In genomic region chr2:240449764-240450531, GRCh38 we compare ENCODE assay signal across 10 cellular contexts. TPM values are rescaled to one million over a fixed set of nuclear protein-coding genes. Genes with fewer than 3 reads are reported as not detected.
A peak's percentile ranks its signal among the peaks of the same experiment; 100 is the strongest.
DNase-seq lines count a peak whose midpoint lies in the region; ATAC-seq and TF ChIP-seq lines count a peak whose summit lies in the region.
"Had no signal": no experiment of that assay in that cellular context is flagged by ENCODE, and none has a peak within 500 bp of the region (broad histone marks: within the 10 kb centered on the region; RNA-seq: fewer than 3 reads in every experiment).

No MANE protein-coding gene starts in this region.

- H3K9me3 ChIP-seq in neuronal stem cell (replicated peaks in 1 of 2; ENCODE audit: control insufficient read depth in 2 of 2, insufficient read depth in 1 of 2, low read depth in 1 of 2, low read length in 2 of 2) (no peaks in the 10 kb centered on the region), SK-N-SH (no peaks in the 10 kb centered on the region)

- H3K9ac ChIP-seq in neuronal stem cell (ENCODE audit: low read depth, low read length, poor library complexity), result no peak overlapping the region
- no peak overlapping the region for H3K9ac ChIP-seq in SK-N-SH

- H3K27ac ChIP-seq in GM23338 (ENCODE audit: low read depth), result no peak overlapping the region
- no peak overlapping the region for H3K27ac ChIP-seq in neuronal stem cell (replicated peaks; ENCODE audit: low read length)
- H3K27ac ChIP-seq in SK-N-SH (ENCODE audit: low read depth in 2 of 2, low read length in 1 of 2), result no peak overlapping the region

- H3K14ac ChIP-seq in neuronal stem cell (ENCODE audit: low read length), result peak overlapping the region; percentile 23

- DNase-seq in GM23338 (ENCODE audit: low spot score) (no peak), NCI-H2107 (lab: John Stamatoyannopoulos, UW) (peak; percentile 38), dermis blood vessel endothelial cell (peak; percentile 40), neuronal stem cell (ENCODE audit: low spot score) (no peak), NCI-H2081 (lab: John Stamatoyannopoulos, UW) (no peak), SK-N-SH (no peak), kidney glomerular epithelial cell (lab: John Stamatoyannopoulos, UW) (no peak)
- DNase-seq: NCI-H446 treated with DMSO at 0.1 percent for 48 hours; stimulated activated CD4-positive, alpha-beta T cell treated with anti-CD3 and anti-CD28 coated beads, Interleukin-2, amount 100 ng/mL, for 24 hours; T-helper 1 cell had no signal

- no peak overlapping the region for H2BK12ac ChIP-seq in neuronal stem cell (ENCODE audit: low read length)

- H3K36me3 Mint-ChIP-seq in GM23338 (ENCODE audit: low read depth), result no peaks in the 10 kb centered on the region

- no peaks in the 10 kb centered on the region for H3K9me3 Mint-ChIP-seq in GM23338

- no peak overlapping the region for H3K27ac Mint-ChIP-seq in GM23338

- no CpG with 5 or more reads among the region's 22 CpGs for WGBS in neuronal stem cell (ENCODE audit: extremely low coverage in 2 of 2, insufficient read length in 2 of 2, insufficient replicate concordance in 1 of 2), 2 donors
- 86% methylated on average over 16 of the region's 22 CpGs for WGBS in SK-N-SH (ENCODE audit: low lambda C conversion rate)

- peaks cover 10% of the 10 kb centered on the region for H3K4me1 ChIP-seq in GM23338 (ENCODE audit: insufficient read depth)
- peaks cover 32 to 33% of the 10 kb centered on the region in 2 donors for H3K4me1 ChIP-seq in neuronal stem cell (ENCODE audit: control insufficient read depth in 2 of 2, insufficient read depth in 1 of 2, low read depth in 1 of 2, low read length in 2 of 2)
- peaks cover 6 to 24% of the 10 kb centered on the region in 2 experiments; a peak in 2 of 4 replicates for H3K4me1 ChIP-seq in SK-N-SH (ENCODE audit: control insufficient read depth in 1 of 2, insufficient read depth in 2 of 2, low read depth in 1 of 2, low read length in 1 of 2)

- TF ChIP-seq CTCF in GM23338 (conservative IDR thresholded peaks at IDR 0.05; ENCODE audit: low read depth in 2 of 2), result no peak
- no peak for TF ChIP-seq CTCF in SK-N-SH (IDR thresholded peaks at IDR 0.05)

- peak overlapping the region; percentile 27 for H3K23ac ChIP-seq in neuronal stem cell (ENCODE audit: low read depth, low read length, poor library complexity)

- no peaks in the 10 kb centered on the region for H3K9me2 ChIP-seq in GM23338 (ENCODE audit: insufficient read depth)
- no peaks in the 10 kb centered on the region for H3K9me2 ChIP-seq in SK-N-SH

- H4K20me1 ChIP-seq in GM23338 (replicated peaks; ENCODE audit: insufficient read depth), result peaks cover 20% of the 10 kb centered on the region
- peaks cover 75% of the 10 kb centered on the region for H4K20me1 ChIP-seq in SK-N-SH (ENCODE audit: insufficient read depth)

- H3F3A ChIP-seq in GM23338 (replicated peaks; ENCODE audit: low read depth), result no peaks in the 10 kb centered on the region
- no peaks in the 10 kb centered on the region for H3F3A ChIP-seq in SK-N-SH (replicated peaks; ENCODE audit: insufficient read depth)

- H4K91ac ChIP-seq in neuronal stem cell (ENCODE audit: low read depth, low read length, poor library complexity), result no peak overlapping the region

- no peak overlapping the region for H3K4me3 Mint-ChIP-seq in GM23338

- no peak overlapping the region for H4K8ac ChIP-seq in neuronal stem cell (ENCODE audit: low read depth, low read length)

- peak; percentile 20 for ATAC-seq in GM23338

- peaks cover 16% of the 10 kb centered on the region for H3K27me3 ChIP-seq in GM23338 (ENCODE audit: insufficient read depth)
- H3K27me3 ChIP-seq in neuronal stem cell (ENCODE audit: control insufficient read depth in 3 of 3, insufficient read depth in 3 of 3, low read depth in 1 of 3, low read length in 3 of 3), result peaks cover 0 to 13% (median 0%) of the 10 kb centered on the region in 3 experiments
- H3K27me3 ChIP-seq in SK-N-SH (ENCODE audit: insufficient read depth), result no peaks in the 10 kb centered on the region

- no peaks in the 10 kb centered on the region for H3K36me3 ChIP-seq in GM23338 (ENCODE audit: insufficient read depth)
- H3K36me3 ChIP-seq in neuronal stem cell (replicated peaks in 1 of 2; ENCODE audit: control insufficient read depth in 2 of 2, insufficient read depth in 2 of 2, low read length in 2 of 2), result peaks cover 8 to 16% of the 10 kb centered on the region in 2 donors
- no peaks in the 10 kb centered on the region for H3K36me3 ChIP-seq in SK-N-SH (replicated peaks in 1 of 2; ENCODE audit: control insufficient read depth in 1 of 2, insufficient read depth in 2 of 2, low read length in 1 of 2)

- peak overlapping the region; percentile 63 for H2AK5ac ChIP-seq in neuronal stem cell (ENCODE audit: low read depth, low read length)

- H3K4me3 ChIP-seq in GM23338, result no peak overlapping the region
- H3K4me3 ChIP-seq in neuronal stem cell (ENCODE audit: low read length in 2 of 2), result no peak overlapping the region
- H3K4me3 ChIP-seq in SK-N-SH (ENCODE audit: low read depth in 2 of 2, low read length in 1 of 2), result no peak overlapping the region

- peak overlapping the region; percentile 65 for H3K18ac ChIP-seq in neuronal stem cell (ENCODE audit: low read length)

- H2BK15ac ChIP-seq in neuronal stem cell (ENCODE audit: low read length), result no peak overlapping the region

- peaks cover 20% of the 10 kb centered on the region for H3K27me3 Mint-ChIP-seq in GM23338 (ENCODE audit: insufficient read depth, low read depth, poor library complexity)

- H2BK120ac ChIP-seq in neuronal stem cell (ENCODE audit: low read depth, low read length), result no peak overlapping the region

- no peak overlapping the region for H2AFZ ChIP-seq in GM23338
- H2AFZ ChIP-seq in neuronal stem cell (ENCODE audit: low read length), result no peak overlapping the region
- H2AFZ ChIP-seq in SK-N-SH (ENCODE audit: low read depth), result no peak overlapping the region

- H3K4me2 ChIP-seq in GM23338 (no peak overlapping the region), neuronal stem cell (ENCODE audit: insufficient read depth, low read length, poor library complexity, severe bottlenecking) (no peak overlapping the region), SK-N-SH (no peak overlapping the region)

- peaks cover 25% of the 10 kb centered on the region for H3K4me1 Mint-ChIP-seq in GM23338

- TF ChIP-seq EP300 in SK-N-SH (IDR thresholded peaks at IDR 0.05; ENCODE audit: borderline replicate concordance in 1 of 2, low read depth in 1 of 2, low read length in 1 of 2), result no peak

- H3K4ac ChIP-seq in neuronal stem cell (ENCODE audit: low read length), result no peak overlapping the region

- peaks cover 43% of the 10 kb centered on the region for H3K79me1 ChIP-seq in neuronal stem cell (ENCODE audit: low read depth, low read length)

- H2BK5ac ChIP-seq in neuronal stem cell (ENCODE audit: low read length), result no peak overlapping the region

- no peaks in the 10 kb centered on the region for H3K79me2 ChIP-seq in GM23338 (replicated peaks; ENCODE audit: insufficient read depth)
- peaks cover 16% of the 10 kb centered on the region; the same call in 1 of the 2 replicates for H3K79me2 ChIP-seq in SK-N-SH (ENCODE audit: insufficient read depth)

- CTCF ChIA-PET in SK-N-SH (lab: Yijun Ruan, JAX), result interaction anchor here (1.0 to 1.9 kb wide), 4 partner anchors 11 to 300 kb away, joined by 3 to 12 read pairs (median 4); no protein-coding TSS in a partner anchor

- POLR2A ChIA-PET in SK-N-SH (lab: Yijun Ruan, JAX), result interaction anchor here (0.6 to 1.1 kb wide), 2 partner anchors 13 to 32 kb away, joined by 3 read pairs; no protein-coding TSS in a partner anchor

- TF ChIP-seq RAD21 in SK-N-SH (IDR thresholded peaks at IDR 0.05; ENCODE audit: low read length), result no peak

TF ChIP-seq in GM23338, 12 proteins besides CTCF, POLR2A, EP300 and RAD21 (continues in another document):
- TF ChIP-seq ETS1 (IDR thresholded peaks at IDR 0.05) (no peak), ZNF331 (CRISPR knock-in tag; IDR thresholded peaks at IDR 0.05; ENCODE audit: low read depth) (no peak), EZH2 (IDR thresholded peaks at IDR 0.05; ENCODE audit: low read depth, unreplicated experiment) (no peak), NANOG (IDR thresholded peaks at IDR 0.05; ENCODE audit: borderline replicate concordance) (no peak), CREB1 (CRISPR knock-in tag; IDR thresholded peaks at IDR 0.05; ENCODE audit: low read depth) (no peak)

TF ChIP-seq in SK-N-SH, 30 proteins besides CTCF, POLR2A, EP300 and RAD21:
- no peak for TF ChIP-seq FOSL2 (IDR thresholded peaks at IDR 0.05; ENCODE audit: borderline replicate concordance, low read depth)
- TF ChIP-seq EZH2phosphoT487 (IDR thresholded peaks at IDR 0.05; ENCODE audit: borderline replicate concordance, low read depth), result no peak
- no peak for TF ChIP-seq SIN3A (IDR thresholded peaks at IDR 0.05; ENCODE audit: borderline replicate concordance, low read depth, low read length)
- TF ChIP-seq MEF2A (IDR thresholded peaks at IDR 0.05; ENCODE audit: borderline replicate concordance, low read depth), result no peak

RNA-seq across cellular contexts. Expression of gene GPC1, which starts 14.5 kb away (rescaled TPM):
- 46.2 and 56.9 TPM in 2 replicates for total RNA-seq in GM23338 (2014; rRNA removed; shearing (Covaris generic))
- 9.0 and 10.8 TPM in 2 replicates for polyA plus RNA-seq in GM23338 (2016; fragmentation: Nextera tagmentation; extraction: Ambion mirVana)
- total RNA-seq in dermis blood vessel endothelial cell, result 8.3 and 11.3 TPM in 2 replicates
- polyA plus RNA-seq in neuronal stem cell (2013, experiment 1 of 2), result 78.0 TPM
- polyA plus RNA-seq in neuronal stem cell (2013, experiment 2 of 2), result 77.4 TPM
- 49.0 and 65.5 TPM in 2 replicates for polyA plus RNA-seq in SK-N-SH (2012; rRNA removed)
- 25.9 and 50.4 TPM in 2 replicates for polyA plus RNA-seq in SK-N-SH (2012; cell fraction: cytosol; rRNA removed)
- polyA plus RNA-seq in SK-N-SH (2012; cell fraction: nucleus; rRNA removed), result 183 TPM in 2 replicates

Comparison
In these comparisons a context has a peak if more than half of its experiments do, and no peak if none do; other contexts are left out.
1. DNase-seq: peak in NCI-H2107 (single experiment) and dermis blood vessel endothelial cell (single experiment); none in GM23338 (single experiment), neuronal stem cell (single experiment), NCI-H2081 (0 of 2), SK-N-SH (single experiment) and kidney glomerular epithelial cell (single experiment).